13 cellular contexts compared by ENCODE assay signal in genomic region chr5:59092758-59093157, GRCh38.
DNase-seq lines count a peak whose midpoint lies in the region; ATAC-seq, FAIRE-seq and TF ChIP-seq lines count a peak whose summit lies in the region.
"Had no signal": no experiment of that assay in that cellular context is flagged by ENCODE, and none has a peak within 500 bp of the region (broad histone marks: within the 10 kb centered on the region; RNA-seq: fewer than 3 reads in every experiment).

No MANE protein-coding gene starts in this region.

- BruUV-seq in endothelial cell of umbilical vein (replicated peaks; lab: Mats Ljungman, UMichigan), result no TSS peak

- H3K9me3 Mint-ChIP-seq in GM23338 (no peaks in the 10 kb centered on the region), nephron progenitor cell (peaks cover 6% of the 10 kb centered on the region)

- H3K27me3 Mint-ChIP-seq in GM23338 (ENCODE audit: insufficient read depth, low read depth, poor library complexity), result peaks cover 2% of the 10 kb centered on the region
- peaks cover 3% of the 10 kb centered on the region for H3K27me3 Mint-ChIP-seq in nephron progenitor cell (ENCODE audit: low read depth, poor library complexity)

- TF ChIP-seq POLR2A in A549 (IDR thresholded peaks at IDR 0.05; ENCODE audit: low read length) (no peak), endothelial cell of umbilical vein (IDR thresholded peaks at IDR 0.05; ENCODE audit: low read depth, low read length) (no peak)

- H3K4me1 ChIP-seq in A549, result peaks cover 87% of the 10 kb centered on the region
- H3K4me1 ChIP-seq in GM23338 (ENCODE audit: insufficient read depth), result peaks cover 10% of the 10 kb centered on the region; the same call in 1 of the 2 replicates
- H3K4me1 ChIP-seq in endothelial cell of umbilical vein (ENCODE audit: control insufficient read depth, extremely low read depth, insufficient read depth, low read length), result no peaks in the 10 kb centered on the region
- H3K4me1 ChIP-seq: adrenal gland had no signal

- H3K4me3 ChIP-seq in A549 (peak overlapping the region; percentile 43), GM23338 (no peak overlapping the region), endothelial cell of umbilical vein (replicated peaks in 1 of 3; ENCODE audit: insufficient read depth in 1 of 3, low read depth in 1 of 3, low read length in 3 of 3) (peak overlapping the region in 1 of 3 experiments; percentile 12)
- H3K4me3 ChIP-seq: gastrocnemius medialis had no signal

- H3K36me3 ChIP-seq in GM23338 (ENCODE audit: insufficient read depth) (no peaks in the 10 kb centered on the region), endothelial cell of umbilical vein (ENCODE audit: control insufficient read depth in 2 of 2, extremely low read depth in 1 of 2, insufficient read depth in 2 of 2, low read length in 2 of 2) (no peaks in the 10 kb centered on the region)
- H3K36me3 ChIP-seq: adrenal gland, gastrocnemius medialis, neutrophil had no signal

- TF ChIP-seq CTCF in A549 (IDR thresholded peaks at IDR 0.05) (no peak), GM23338 (conservative IDR thresholded peaks at IDR 0.05; ENCODE audit: low read depth in 2 of 2) (no peak), endothelial cell of umbilical vein (IDR thresholded peaks at IDR 0.05; ENCODE audit: extremely low read depth in 1 of 2, insufficient read depth in 1 of 2, low read depth in 1 of 2, low read length in 2 of 2) (no peak), nephron progenitor cell (IDR thresholded peaks at IDR 0.05) (no peak)

- no peak overlapping the region for H3K9ac ChIP-seq in endothelial cell of umbilical vein (replicated peaks; ENCODE audit: extremely low read depth, insufficient read depth, low read length)

- POLR2A ChIA-PET in A549 (lab: Yijun Ruan, JAX), result interaction anchor here (0.8 to 1.5 kb wide), 3 partner anchors 13 to 37 kb away, joined by 3 to 4 read pairs (median 3); no protein-coding TSS in a partner anchor
- POLR2A ChIA-PET in endothelial cell of umbilical vein (lab: Charles Lee), result no interaction called here

- no peaks in the 10 kb centered on the region for H3K27me3 ChIP-seq in GM23338 (ENCODE audit: insufficient read depth)
- no peaks in the 10 kb centered on the region for H3K27me3 ChIP-seq in endothelial cell of umbilical vein (ENCODE audit: control insufficient read depth in 2 of 2, insufficient read depth in 2 of 2, low read length in 2 of 2)
- H3K27me3 ChIP-seq: adrenal gland, gastrocnemius medialis, neutrophil had no signal

- H3K4me2 ChIP-seq in A549 (peak overlapping the region; percentile 94), GM23338 (no peak overlapping the region), endothelial cell of umbilical vein (ENCODE audit: insufficient read depth, low read length) (peak overlapping the region; percentile 6)

- H2AFZ ChIP-seq in GM23338 (peak overlapping the region; percentile 64; the same call in 1 of the 2 replicates), endothelial cell of umbilical vein (ENCODE audit: low read depth, low read length) (no peak overlapping the region)

- H3K9me2 ChIP-seq in GM23338 (ENCODE audit: insufficient read depth), result no peaks in the 10 kb centered on the region

- 0% methylated on average over 5 of the region's 5 CpGs for WGBS in A549 (ENCODE audit: missing lambda C conversion rate)

- no peaks in the 10 kb centered on the region for H3K9me1 ChIP-seq in endothelial cell of umbilical vein (replicated peaks; ENCODE audit: control insufficient read depth, extremely low read depth, insufficient read depth, low read length)

- H3K27ac Mint-ChIP-seq in GM23338 (peak overlapping the region; percentile 42; the same call in 1 of the 2 replicates), nephron progenitor cell (peak overlapping the region; percentile 72)

- peaks cover 8% of the 10 kb centered on the region for H3K4me1 Mint-ChIP-seq in GM23338
- H3K4me1 Mint-ChIP-seq in nephron progenitor cell, result peaks cover 31% of the 10 kb centered on the region

- peak; percentile 78 for FAIRE-seq in A549 (lab: Jason Lieb, UNC)
- no peak for FAIRE-seq in endothelial cell of umbilical vein (lab: Jason Lieb, UNC)

- dilution Hi-C loops in endothelial cell of umbilical vein (cut with MboI; ENCODE audit: extremely low pct_ligation_motif_present, low sequenced_read_pairs), result no loop called here

- H3K4me3 Mint-ChIP-seq in GM23338 (no peak overlapping the region), nephron progenitor cell (no peak overlapping the region)

- H4K20me1 ChIP-seq in GM23338 (replicated peaks; ENCODE audit: insufficient read depth) (no peaks in the 10 kb centered on the region), endothelial cell of umbilical vein (replicated peaks; ENCODE audit: control insufficient read depth, extremely low read depth, insufficient read depth, low read length) (no peaks in the 10 kb centered on the region)

- peak overlapping the region; percentile 94 to 98 for H3K27ac ChIP-seq in A549
- H3K27ac ChIP-seq in GM23338 (ENCODE audit: low read depth), result no peak overlapping the region
- H3K27ac ChIP-seq in endothelial cell of umbilical vein (ENCODE audit: insufficient read depth, low read depth, low read length), result no peak overlapping the region
- H3K27ac ChIP-seq: adrenal gland, neutrophil had no signal

- DNase-seq in A549 (ENCODE audit: low read depth in 1 of 2, low spot score in 1 of 2), result no peak
- DNase-seq in GM23338 (ENCODE audit: low spot score), result no peak
- peak; percentile 7 for DNase-seq in endothelial cell of umbilical vein (ENCODE audit: low read depth, low spot score)
- DNase-seq in nephron progenitor cell, result no peak
- no peak for DNase-seq in NCI-H446 treated with DMSO at 0.1 percent for 48 hours (lab: John Stamatoyannopoulos, UW)
- DNase-seq in DMS153 treated with DMSO at 0.1 percent for 48 hours (lab: John Stamatoyannopoulos, UW; ENCODE audit: unreplicated experiment), result no peak
- no peak for DNase-seq in NCI-H146 (lab: John Stamatoyannopoulos, UW)
- DNase-seq: adrenal gland, gastrocnemius medialis, NCI-H1105, NCI-H510A treated with DMSO at 0.1 percent for 48 hours had no signal

- no peaks in the 10 kb centered on the region for H3F3A ChIP-seq in GM23338 (replicated peaks; ENCODE audit: low read depth)

- H3K79me2 ChIP-seq in GM23338 (replicated peaks; ENCODE audit: insufficient read depth) (no peaks in the 10 kb centered on the region), endothelial cell of umbilical vein (ENCODE audit: control insufficient read depth, insufficient read depth, low read length) (no peaks in the 10 kb centered on the region)

- intact Hi-C loops in endothelial cell of umbilical vein (cut with micrococcal nuclease), result no loop called here

- no peaks in the 10 kb centered on the region for H3K9me3 ChIP-seq in A549
- no peaks in the 10 kb centered on the region for H3K9me3 ChIP-seq in endothelial cell of umbilical vein (replicated peaks; ENCODE audit: control insufficient read depth, insufficient read depth, low read length)
- H3K9me3 ChIP-seq: adrenal gland, gastrocnemius medialis, neutrophil had no signal

- ATAC-seq in A549 (peak; percentile 6 to 7; a peak in 2 of 6 replicates), GM23338 (no peak), HG03025 (IDR thresholded peaks at IDR 0.05; ENCODE audit: low FRiP score, unreplicated experiment) (no peak)
- ATAC-seq: gastrocnemius medialis had no signal

- no peak for TF ChIP-seq RAD21 in A549 (conservative IDR thresholded peaks at IDR 0.05 in 1 of 2, IDR thresholded peaks at IDR 0.05 in 1 of 2)

- no peaks in the 10 kb centered on the region for H3K36me3 Mint-ChIP-seq in GM23338 (ENCODE audit: low read depth)
- H3K36me3 Mint-ChIP-seq in nephron progenitor cell (ENCODE audit: low read depth), result peaks cover 9% of the 10 kb centered on the region

- CTCF ChIA-PET in A549 (lab: Yijun Ruan, JAX) (interaction anchor here (0.6 to 1.4 kb wide), 3 partner anchors 35 to 201 kb away, joined by 3 to 6 read pairs (median 3); no protein-coding TSS in a partner anchor), endothelial cell of umbilical vein (lab: Charles Lee) (interaction anchor here (0.9 to 1.0 kb wide), 2 partner anchors 15 to 19 kb away, joined by 3 read pairs; no protein-coding TSS in a partner anchor)

- TF ChIP-seq EP300 in A549 (IDR thresholded peaks at IDR 0.05), result no peak

TF ChIP-seq in A549, 52 proteins besides CTCF, POLR2A, EP300 and RAD21 (continues in another document):
- no peak for TF ChIP-seq USF2 (IDR thresholded peaks at IDR 0.05)
- no peak for TF ChIP-seq MAZ (IDR thresholded peaks at IDR 0.05; ENCODE audit: borderline replicate concordance, low read depth, low read length)

TF ChIP-seq in GM23338, 12 proteins besides CTCF, POLR2A, EP300 and RAD21 (continues in another document):
- TF ChIP-seq POLR2AphosphoS5 (IDR thresholded peaks at IDR 0.05; ENCODE audit: low read depth), result no peak

TF ChIP-seq in endothelial cell of umbilical vein, 7 proteins besides CTCF, POLR2A, EP300 and RAD21:
- no peak for TF ChIP-seq POLR2AphosphoS5 (IDR thresholded peaks at IDR 0.05; ENCODE audit: insufficient read depth, low read depth, low read length)
- TF ChIP-seq EZH2 (IDR thresholded peaks at IDR 0.05; ENCODE audit: borderline replicate concordance, low read depth, low read length, severe bottlenecking), result no peak
- no peak for TF ChIP-seq FOS (IDR thresholded peaks at IDR 0.05; ENCODE audit: borderline replicate concordance, insufficient read depth, low read length)
- no peak for TF ChIP-seq GATA2 (IDR thresholded peaks at IDR 0.05; ENCODE audit: insufficient read depth, insufficient read length, low read depth, low read length)
- TF ChIP-seq MYC (IDR thresholded peaks at IDR 0.05; ENCODE audit: low read depth, low read length), result no peak
- TF ChIP-seq JUN (IDR thresholded peaks at IDR 0.05; ENCODE audit: borderline replicate concordance, insufficient read depth, insufficient read length, low read depth), result no peak
- TF ChIP-seq MAX (IDR thresholded peaks at IDR 0.05; ENCODE audit: insufficient read depth, insufficient read length), result no peak
TF ChIP-seq in endothelial cell of umbilical vein: peak in this region for 0.

Comparison
In these comparisons a context has a peak if more than half of its experiments do, and no peak if none do; other contexts are left out.
1. ATAC-seq: peak in A549 (2 of 2); none in GM23338 (single experiment) and HG03025 (single experiment).
2. H3K27ac ChIP-seq: peak in A549 (2 of 2); none in GM23338 (single experiment) and endothelial cell of umbilical vein (single experiment).